Comparison of ENCODE assay signal across 23 cellular contexts in genomic region chr7:105125745-105126144, GRCh38.
A peak's percentile ranks its signal among the peaks of the same experiment; 100 is the strongest.
DNase-seq lines count a peak whose midpoint lies in the region; ATAC-seq and TF ChIP-seq lines count a peak whose summit lies in the region.
"Had no signal": no experiment of that assay in that cellular context is flagged by ENCODE, and none has a peak within 500 bp of the region (broad histone marks: within the 10 kb centered on the region; RNA-seq: fewer than 3 reads in every experiment).

No MANE protein-coding gene starts in this region.

- TF ChIP-seq POLR2A in tibial nerve (IDR thresholded peaks at IDR 0.05) = no peak

- no peak for TF ChIP-seq EP300 in tibial nerve (IDR thresholded peaks at IDR 0.05)

- intact Hi-C loops in dorsolateral prefrontal cortex (cut with DNase I) = no loop called here

- H3K9me3 ChIP-seq in MM.1S (replicated peaks; ENCODE audit: insufficient read depth, low read length) = no peaks in the 10 kb centered on the region
- H3K9me3 ChIP-seq in hepatocyte (ENCODE audit: low read depth) = no peaks in the 10 kb centered on the region
- no peaks in the 10 kb centered on the region for H3K9me3 ChIP-seq in tibial nerve
- H3K9me3 ChIP-seq: BLaER1, HAP-1 had no signal

- H3K4me1 ChIP-seq in MM.1S (ENCODE audit: low read length) = peaks cover 48% of the 10 kb centered on the region
- no peaks in the 10 kb centered on the region for H3K4me1 ChIP-seq in hepatocyte (ENCODE audit: insufficient read depth)
- H3K4me1 ChIP-seq in tibial nerve = peaks cover 0 to 13% (median 0%) of the 10 kb centered on the region in 4 donors
- H3K4me1 ChIP-seq: HAP-1 had no signal

- H3K36me3 Mint-ChIP-seq in activated naive CD4-positive, alpha-beta T cell treated with anti-CD3 and anti-CD28 coated beads, Interleukin-2, amount 50 U/mL, for 72 hours = peaks cover 0 to 10% of the 10 kb centered on the region in 2 donors
- H3K36me3 Mint-ChIP-seq in neural crest cell (ENCODE audit: low read depth) = peaks cover 8% of the 10 kb centered on the region

- H2AFZ ChIP-seq in MM.1S (ENCODE audit: low read length) = no peak overlapping the region
- no peak overlapping the region for H2AFZ ChIP-seq in hepatocyte
- H2AFZ ChIP-seq: GM23248 had no signal

- no peaks in the 10 kb centered on the region for H3K9me2 ChIP-seq in MM.1S (replicated peaks; ENCODE audit: insufficient read depth, low read length)
- no peaks in the 10 kb centered on the region for H3K9me2 ChIP-seq in hepatocyte (replicated peaks; ENCODE audit: insufficient read depth)

- peak overlapping the region; percentile 16 to 66 for H3K27ac Mint-ChIP-seq in activated naive CD4-positive, alpha-beta T cell treated with anti-CD3 and anti-CD28 coated beads, Interleukin-2, amount 50 U/mL, for 72 hours
- H3K27ac Mint-ChIP-seq in neural crest cell (ENCODE audit: unreplicated experiment) = peak overlapping the region; percentile 64
- H3K27ac Mint-ChIP-seq: HFFc6 had no signal

- H3K27me3 Mint-ChIP-seq in neural crest cell (ENCODE audit: low read depth) = no peaks in the 10 kb centered on the region
- H3K27me3 Mint-ChIP-seq: CD4-positive, alpha-beta T cell had no signal

- peaks cover 32% of the 10 kb centered on the region for H3F3A ChIP-seq in MM.1S (ENCODE audit: insufficient read depth, low read length)

- H3K9me3 Mint-ChIP-seq in activated naive CD4-positive, alpha-beta T cell treated with anti-CD3 and anti-CD28 coated beads, Interleukin-2, amount 50 U/mL, for 72 hours = no peaks in the 10 kb centered on the region
- H3K9me3 Mint-ChIP-seq in neural crest cell = no peaks in the 10 kb centered on the region
- H3K9me3 Mint-ChIP-seq: CD4-positive, alpha-beta T cell; HFFc6 had no signal

- peaks cover 2% of the 10 kb centered on the region; the same call in 1 of the 2 replicates for H3K36me3 ChIP-seq in MM.1S (replicated peaks; ENCODE audit: insufficient read depth, low read length)
- H3K36me3 ChIP-seq in hepatocyte (replicated peaks; ENCODE audit: insufficient read depth, low read depth) = no peaks in the 10 kb centered on the region
- peaks cover 0 to 31% (median 3%) of the 10 kb centered on the region in 3 donors for H3K36me3 ChIP-seq in tibial nerve

- H3K4me3 ChIP-seq in MM.1S (ENCODE audit: low read length) = no peak overlapping the region
- no peak overlapping the region for H3K4me3 ChIP-seq in dorsolateral prefrontal cortex
- H3K4me3 ChIP-seq in hepatocyte = no peak overlapping the region
- H3K4me3 ChIP-seq in tibial nerve = no peak overlapping the region
- H3K4me3 ChIP-seq: BLaER1, GM23248, HAP-1 had no signal

- TF ChIP-seq CTCF in MM.1S (IDR thresholded peaks at IDR 0.05; ENCODE audit: low read length) (no peak), dorsolateral prefrontal cortex (IDR thresholded peaks at IDR 0.05 in 54 of 56, conservative IDR thresholded peaks at IDR 0.05 in 2 of 56; ENCODE audit: low read depth in 1 of 56, partially characterized antibody in 56 of 56) (no peak), neural crest cell (conservative IDR thresholded peaks at IDR 0.05) (no peak), hepatocyte (IDR thresholded peaks at IDR 0.05; ENCODE audit: poor library complexity) (no peak), tibial nerve (IDR thresholded peaks at IDR 0.05) (no peak)

- H3K9ac ChIP-seq in MM.1S (ENCODE audit: low read length) = no peak overlapping the region
- H3K9ac ChIP-seq: BLaER1, GM23248 had no signal

- peaks cover 67% of the 10 kb centered on the region for H3K4me1 Mint-ChIP-seq in neural crest cell

- H3K79me2 ChIP-seq in MM.1S (ENCODE audit: low read length) (peaks cover 53% of the 10 kb centered on the region), hepatocyte (peaks cover 3% of the 10 kb centered on the region)

- H3K4me2 ChIP-seq in MM.1S (ENCODE audit: low read depth, low read length) (peak overlapping the region; percentile 69; the same call in 1 of the 2 replicates), hepatocyte (no peak overlapping the region)

- 98% methylated on average over 12 of the region's 12 CpGs for WGBS in hepatocyte (ENCODE audit: low lambda C conversion rate, missing lambda C conversion rate)
- 95 to 98% methylated on average over 12 of the region's 12 CpGs for WGBS in tibial nerve, 2 donors

- peak overlapping the region; percentile 97; the same call in 1 of the 2 replicates for H3K27ac ChIP-seq in MM.1S (ENCODE audit: low read length)
- H3K27ac ChIP-seq in dorsolateral prefrontal cortex = peak overlapping the region in 34 of 59 donors; percentile 1 to 91 (median 56)
- no peak overlapping the region for H3K27ac ChIP-seq in hepatocyte
- H3K27ac ChIP-seq in tibial nerve = no peak overlapping the region
- H3K27ac ChIP-seq: GM23248 had no signal

- H4K20me1 ChIP-seq in MM.1S (ENCODE audit: insufficient read depth, low read length) = no peaks in the 10 kb centered on the region
- no peaks in the 10 kb centered on the region for H4K20me1 ChIP-seq in hepatocyte (ENCODE audit: insufficient read depth, poor library complexity, severe bottlenecking)

- DNase-seq in activated naive CD4-positive, alpha-beta T cell treated with anti-CD3 and anti-CD28 coated beads, Interleukin-2, amount 50 U/mL, for 72 hours (ENCODE audit: low spot score in 2 of 2) = no peak
- DNase-seq in activated naive CD4-positive, alpha-beta T cell treated with Interleukin-2 at 50 U/mL for 16 hours = no peak
- DNase-seq in MM.1S = no peak
- no peak for DNase-seq in dorsolateral prefrontal cortex
- no peak for DNase-seq in neural crest cell (ENCODE audit: low read depth, low spot score)
- DNase-seq in hepatocyte (ENCODE audit: low spot score) = no peak
- DNase-seq in tibial nerve (ENCODE audit: low spot score in 2 of 2) = no peak
- DNase-seq in NCI-H2107 treated with DMSO at 0.1 percent for 48 hours (lab: John Stamatoyannopoulos, UW; ENCODE audit: unreplicated experiment) = no peak
- DNase-seq: CD4-positive, alpha-beta T cell; GM23248; HFFc6; KBM-7; NCI-H1105; NCI-H1436 treated with DMSO at 0.1 percent for 48 hours; NCI-H1930; NCI-H2107; NCI-H446 treated with DMSO at 0.1 percent for 48 hours; NCI-H526; NCI-H82; SHP77 had no signal

- H3K4me3 Mint-ChIP-seq in neural crest cell = no peak overlapping the region
- H3K4me3 Mint-ChIP-seq: CD4-positive, alpha-beta T cell; HFFc6 had no signal

- no peaks in the 10 kb centered on the region for H3K27me3 ChIP-seq in MM.1S (replicated peaks; ENCODE audit: insufficient read depth, low read length)
- H3K27me3 ChIP-seq in dorsolateral prefrontal cortex = no peaks in the 10 kb centered on the region
- H3K27me3 ChIP-seq in hepatocyte = no peaks in the 10 kb centered on the region
- no peaks in the 10 kb centered on the region for H3K27me3 ChIP-seq in tibial nerve
- H3K27me3 ChIP-seq: BLaER1 had no signal

- ATAC-seq in activated naive CD4-positive, alpha-beta T cell treated with anti-CD3 and anti-CD28 coated beads, Interleukin-2, amount 50 U/mL, for 72 hours = no peak
- ATAC-seq: Panc1 had no signal

Comparison
In these comparisons a context has a peak if more than half of its experiments do, and no peak if none do; other contexts are left out.
1. H3K27ac ChIP-seq: peak in MM.1S (single experiment) and dorsolateral prefrontal cortex (34 of 59); none in hepatocyte (single experiment) and tibial nerve (0 of 4).